Comparison of ENCODE assay signal across 11 cellular contexts in the genomic region with DNA sequence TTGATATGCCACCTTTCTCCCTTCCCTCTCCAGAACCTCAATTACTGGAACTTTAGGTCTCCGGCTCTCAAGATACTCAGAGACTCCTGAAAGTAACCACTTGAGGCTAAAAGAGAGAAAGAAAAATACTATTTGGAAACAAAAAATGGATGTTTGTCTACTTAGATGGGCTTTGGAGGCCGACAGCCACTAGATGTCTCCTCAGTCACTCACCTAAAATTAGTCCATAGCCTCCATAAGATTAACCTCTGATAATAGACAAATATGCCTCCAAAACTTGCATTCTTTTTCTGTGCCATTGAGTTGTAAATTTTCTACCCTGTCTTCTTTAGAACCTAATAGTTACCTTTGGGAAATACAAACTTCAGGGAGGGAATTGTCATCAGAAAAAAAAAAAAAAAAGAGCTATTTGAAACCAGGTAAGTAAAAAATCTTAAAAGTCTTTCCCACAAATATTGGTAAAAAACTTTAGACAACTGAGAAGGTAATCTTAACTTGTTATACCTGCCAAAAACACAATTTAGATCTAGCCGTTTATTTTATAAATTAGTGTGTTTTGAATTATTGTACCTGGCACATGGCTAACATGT. TPM values are rescaled to one million over a fixed set of nuclear protein-coding genes. Genes with fewer than 3 reads are reported as not detected.
DNase-seq lines count a peak whose midpoint lies in the region; ATAC-seq, FAIRE-seq and TF ChIP-seq lines count a peak whose summit lies in the region.
"Had no signal": no experiment of that assay in that cellular context is flagged by ENCODE, and none has a peak within 500 bp of the region (broad histone marks: within the 10 kb centered on the region; RNA-seq: fewer than 3 reads in every experiment).

No MANE protein-coding gene starts in this region.

- no peak for FAIRE-seq in astrocyte (lab: Jason Lieb, UNC)

- intact Hi-C loops in IMR-90 (cut with micrococcal nuclease) = loop anchor here (1.0 kb wide), 1 partner anchor 71 kb away; no protein-coding TSS in a partner anchor

- H4K5ac ChIP-seq in IMR-90 (ENCODE audit: low read depth, low read length) = no peak overlapping the region

- no peak overlapping the region for H3K23ac ChIP-seq in IMR-90 (ENCODE audit: low read depth, low read length)

- H3K4me3 Mint-ChIP-seq in astrocyte (ENCODE audit: unreplicated experiment) = no peak overlapping the region
- H3K4me3 Mint-ChIP-seq: immature natural killer cell; stimulated activated memory B cell treated with anti-CD40 and anti-IgM and Interleukin-4, amounts not matched to agents 10 μg/mL and 1 μg/mL and 100 μg/mL, for 72 hours had no signal

- no peak overlapping the region for H3K4me2 ChIP-seq in IMR-90 (ENCODE audit: low read depth, low read length)
- no peak overlapping the region for H3K4me2 ChIP-seq in astrocyte (ENCODE audit: low read length)

- TF ChIP-seq POLR2A in IMR-90 (IDR thresholded peaks at IDR 0.05; ENCODE audit: low read depth, low read length) = no peak

- no peak overlapping the region for H2BK5ac ChIP-seq in IMR-90 (ENCODE audit: low read depth, low read length, poor library complexity, severe bottlenecking)

- H4K91ac ChIP-seq in IMR-90 (ENCODE audit: insufficient read depth, low read depth, low read length) = no peak overlapping the region

- H2BK15ac ChIP-seq in IMR-90 (ENCODE audit: low read depth, low read length) = no peak overlapping the region

- H3K4me3 ChIP-seq in IMR-90 (ENCODE audit: insufficient read depth, low read depth, low read length) (no peak overlapping the region), astrocyte (ENCODE audit: insufficient read depth, low read depth, low read length) (no peak overlapping the region)
- H3K4me3 ChIP-seq: HAP-1 had no signal

- H3K27ac ChIP-seq in IMR-90 (ENCODE audit: insufficient read depth, low read length) = no peak overlapping the region
- no peak overlapping the region for H3K27ac ChIP-seq in astrocyte (ENCODE audit: low read depth, low read length)

- H4K8ac ChIP-seq in IMR-90 (ENCODE audit: low read depth in 2 of 2, low read length in 2 of 2) = no peak overlapping the region

- H2AK5ac ChIP-seq in IMR-90 (ENCODE audit: low read depth, low read length) = no peak overlapping the region

- H3K4ac ChIP-seq in IMR-90 (ENCODE audit: low read depth, low read length) = no peak overlapping the region

- H3K18ac ChIP-seq in IMR-90 (ENCODE audit: low read depth, low read length) = no peak overlapping the region

- no peaks in the 10 kb centered on the region for H3K79me2 ChIP-seq in astrocyte (ENCODE audit: insufficient read depth, low read length)

- POLR2A ChIA-PET in IMR-90 (lab: Charles Lee; ENCODE audit: unreplicated experiment) = interaction anchor here (0.6 kb wide), 1 partner anchor 39 kb away, joined by 3 read pairs; no protein-coding TSS in a partner anchor

- no peaks in the 10 kb centered on the region for H3K36me3 ChIP-seq in IMR-90 (ENCODE audit: control insufficient read depth, insufficient read depth, low read length)
- H3K36me3 ChIP-seq in astrocyte (ENCODE audit: insufficient read depth, low read length) = no peaks in the 10 kb centered on the region
- H3K36me3 ChIP-seq: HAP-1 had no signal

- H3K27ac Mint-ChIP-seq in astrocyte (ENCODE audit: unreplicated experiment) = no peak overlapping the region
- H3K27ac Mint-ChIP-seq: immature natural killer cell; stimulated activated memory B cell treated with anti-CD40 and anti-IgM and Interleukin-4, amounts not matched to agents 10 μg/mL and 1 μg/mL and 100 μg/mL, for 72 hours had no signal

- in situ Hi-C loops in IMR-90 (cut with MboI; ENCODE audit: low sequenced_read_pairs) = no loop called here

- H2BK20ac ChIP-seq in IMR-90 (ENCODE audit: low read depth, low read length) = no peak overlapping the region

- BruUV-seq in IMR-90 (replicated peaks; lab: Mats Ljungman, UMichigan) = no TSS peak

- DNase-seq in DMS114 treated with DMSO at 0.1 percent for 48 hours (lab: John Stamatoyannopoulos, UW; ENCODE audit: unreplicated experiment) (peak; percentile 44), IMR-90 (no peak), astrocyte (ENCODE audit: low read depth) (no peak), lung microvascular endothelial cell (ENCODE audit: low read depth in 2 of 2) (peak; percentile 48 to 71), D341Med (ENCODE audit: low spot score) (no peak), SIG-M5 treated with dmso at 0.1 percent for 504 hours (lab: John Stamatoyannopoulos, UW; ENCODE audit: unreplicated experiment) (no peak), mucosa of gallbladder (ENCODE audit: low spot score) (no peak)
- DNase-seq: immature natural killer cell had no signal

- H3K9me3 Mint-ChIP-seq in astrocyte (ENCODE audit: unreplicated experiment) = no peaks in the 10 kb centered on the region
- H3K9me3 Mint-ChIP-seq: immature natural killer cell; stimulated activated memory B cell treated with anti-CD40 and anti-IgM and Interleukin-4, amounts not matched to agents 10 μg/mL and 1 μg/mL and 100 μg/mL, for 72 hours had no signal

- no CpG with 5 or more reads among the region's 3 CpGs for whole genome bisulfite sequencing in IMR-90 (ENCODE audit: extremely low coverage in 2 of 2, insufficient read length in 1 of 2), 2 experiments

- H3K4me1 ChIP-seq in IMR-90 (ENCODE audit: control insufficient read depth, insufficient read depth, low read length) = no peaks in the 10 kb centered on the region
- H3K4me1 ChIP-seq in astrocyte (ENCODE audit: insufficient read depth, low read length) = no peaks in the 10 kb centered on the region
- H3K4me1 ChIP-seq: HAP-1 had no signal

- H4K20me1 ChIP-seq in IMR-90 (ENCODE audit: insufficient read depth, low read length) (no peaks in the 10 kb centered on the region), astrocyte (ENCODE audit: insufficient read depth, low read length) (no peaks in the 10 kb centered on the region)

- no peaks in the 10 kb centered on the region for H3K36me3 Mint-ChIP-seq in astrocyte (ENCODE audit: low read depth, unreplicated experiment)
- H3K36me3 Mint-ChIP-seq: stimulated activated memory B cell treated with anti-CD40 and anti-IgM and Interleukin-4, amounts not matched to agents 10 μg/mL and 1 μg/mL and 100 μg/mL, for 72 hours had no signal

- H2AFZ ChIP-seq in IMR-90 (replicated peaks; ENCODE audit: low read length, poor library complexity) = no peak overlapping the region
- no peak overlapping the region for H2AFZ ChIP-seq in astrocyte (ENCODE audit: low read depth, low read length)

- H3K9me3 ChIP-seq in IMR-90 (ENCODE audit: control insufficient read depth, insufficient read depth, low read length) (no peaks in the 10 kb centered on the region), astrocyte (ENCODE audit: insufficient read depth, low read depth, low read length) (no peaks in the 10 kb centered on the region)
- H3K9me3 ChIP-seq: HAP-1 had no signal

- TF ChIP-seq CTCF in IMR-90 (conservative IDR thresholded peaks at IDR 0.05; ENCODE audit: low read depth, low read length) = peak; percentile 44
- TF ChIP-seq CTCF in astrocyte (IDR thresholded peaks at IDR 0.05; ENCODE audit: insufficient read depth, low read depth, low read length) = peak; percentile 32

- H3K56ac ChIP-seq in IMR-90 (ENCODE audit: extremely low read depth, insufficient read depth, low read length) = no peak overlapping the region

- no peak overlapping the region for H3K9ac ChIP-seq in IMR-90 (ENCODE audit: low read depth, low read length)
- H3K9ac ChIP-seq in astrocyte (ENCODE audit: low read length) = no peak overlapping the region

- TF ChIP-seq RAD21 in IMR-90 (IDR thresholded peaks at IDR 0.05; ENCODE audit: low read length) = peak; percentile 35

- H3K9me1 ChIP-seq in IMR-90 (ENCODE audit: insufficient read depth, low read length) = no peaks in the 10 kb centered on the region

- no peaks in the 10 kb centered on the region for H3K4me1 Mint-ChIP-seq in astrocyte (ENCODE audit: low read depth, unreplicated experiment)
- H3K4me1 Mint-ChIP-seq: immature natural killer cell had no signal

- H3K27me3 ChIP-seq in IMR-90 (ENCODE audit: control insufficient read depth, insufficient read depth, low read length) = peaks cover 12% of the 10 kb centered on the region
- H3K27me3 ChIP-seq in astrocyte (ENCODE audit: insufficient read depth, low read length) = peaks cover 12% of the 10 kb centered on the region

- H3K14ac ChIP-seq in IMR-90 (replicated peaks; ENCODE audit: low read depth, low read length) = no peak overlapping the region

- ATAC-seq in IMR-90 (ENCODE audit: low read depth) (peak; percentile 40; the same call in 1 of the 2 replicates), GM18909 (IDR thresholded peaks at IDR 0.05; ENCODE audit: poor library complexity, unreplicated experiment) (no peak)
- ATAC-seq: stimulated activated memory B cell treated with anti-CD40 and anti-IgM and Interleukin-4, amounts not matched to agents 10 μg/mL and 1 μg/mL and 100 μg/mL, for 72 hours had no signal

- CTCF ChIA-PET in IMR-90 (lab: Yijun Ruan, JAX) = interaction anchor here (0.6 to 3.3 kb wide), 8 partner anchors 10 to 1441 kb away, joined by 3 to 27 read pairs (median 3); no protein-coding TSS in a partner anchor

- dilution Hi-C loops in IMR-90 (cut with HindIII; ENCODE audit: low sequenced_read_pairs, unreplicated experiment) = no loop called here

- no peak overlapping the region for H2BK120ac ChIP-seq in IMR-90 (ENCODE audit: low read depth, low read length)

- peaks cover 14% of the 10 kb centered on the region for H3K27me3 Mint-ChIP-seq in astrocyte (ENCODE audit: low read depth, unreplicated experiment)

- no peaks in the 10 kb centered on the region for H3K79me1 ChIP-seq in IMR-90 (ENCODE audit: low read depth in 1 of 2, low read length in 2 of 2)

- no peak overlapping the region for H2AK9ac ChIP-seq in IMR-90 (replicated peaks; ENCODE audit: low read depth, low read length, poor library complexity)

TF ChIP-seq in IMR-90, 13 proteins besides CTCF, POLR2A, EP300 and RAD21:
- TF ChIP-seq SMC3 (IDR thresholded peaks at IDR 0.05; ENCODE audit: low read depth, low read length) (peak; percentile 47), FOS (IDR thresholded peaks at IDR 0.05; ENCODE audit: low read depth, low read length) (no peak)

RNA-seq across cellular contexts. Expression of a gene that starts 11.2 kb away (rescaled TPM):
- total RNA-seq in IMR-90 (2012; rRNA removed) = 0.83 and 0.90 TPM in 2 replicates
- 0.74 and 0.82 TPM in 2 replicates for polyA plus RNA-seq in IMR-90 (2012; rRNA removed)
- polyA plus RNA-seq in IMR-90 (2012; cell fraction: cytosol; rRNA removed) = 0.26 and 0.82 TPM in 2 replicates
- polyA plus RNA-seq in IMR-90 (2012; cell fraction: nucleus; rRNA removed; ENCODE audit: low replicate concordance) = 0.44 and 0.89 TPM in 2 replicates
- 9.1 and 11.5 TPM in 2 replicates for total RNA-seq in astrocyte
- 6.2 and 43.8 TPM in 2 replicates for total RNA-seq in lung microvascular endothelial cell
- total RNA-seq in mucosa of gallbladder = 90.6 TPM

RNA-seq across cellular contexts. Expression of a gene that starts 34.3 kb away (rescaled TPM):
- 26.1 and 28.0 TPM in 2 replicates for total RNA-seq in IMR-90 (2012; rRNA removed)
- polyA plus RNA-seq in IMR-90 (2012; rRNA removed) = 66.1 and 73.3 TPM in 2 replicates
- 39.9 and 41.3 TPM in 2 replicates for polyA plus RNA-seq in IMR-90 (2012; cell fraction: cytosol; rRNA removed)
- 169 and 191 TPM in 2 replicates for polyA plus RNA-seq in IMR-90 (2012; cell fraction: nucleus; rRNA removed; ENCODE audit: low replicate concordance)
- 37.6 and 38.2 TPM in 2 replicates for total RNA-seq in astrocyte
- 46.4 and 53.2 TPM in 2 replicates for total RNA-seq in lung microvascular endothelial cell
- total RNA-seq in mucosa of gallbladder = 72.4 TPM

Comparison
In these comparisons a context has a peak if more than half of its experiments do, and no peak if none do; other contexts are left out.
1. DNase-seq: peak in DMS114 treated with DMSO at 0.1 percent for 48 hours (single experiment) and lung microvascular endothelial cell (2 of 2); none in IMR-90 (single experiment), astrocyte (single experiment), D341Med (single experiment), SIG-M5 treated with dmso at 0.1 percent for 504 hours (single experiment) and mucosa of gallbladder (single experiment).